In genomic region chr7:28179081-28180030, GRCh38 we compare ENCODE assay signal across 8 cellular contexts. TPM values are rescaled to one million over a fixed set of nuclear protein-coding genes. Genes with fewer than 3 reads are reported as not detected.
A peak's percentile ranks its signal among the peaks of the same experiment; 100 is the strongest.
DNase-seq lines count a peak whose midpoint lies in the region; ATAC-seq and TF ChIP-seq lines count a peak whose summit lies in the region.

No MANE protein-coding gene starts in this region.

- H3K27me3 ChIP-seq in fibroblast of lung (ENCODE audit: control insufficient read depth, insufficient read depth, low read length) = no peaks in the 10 kb centered on the region

- H3K27ac Mint-ChIP-seq in activated T-cell treated with anti-CD3 and anti-CD28 coated beads, Interleukin-2, amount 50 U/mL, for 72 hours = no peak overlapping the region
- peak overlapping the region; percentile 85 to 98 for H3K27ac Mint-ChIP-seq in natural killer cell

- peak overlapping the region; percentile 78 for H3K4me3 ChIP-seq in AG10803 (ENCODE audit: low read length)
- peak overlapping the region; percentile 61 to 72 (median 70) for H3K4me3 ChIP-seq in fibroblast of lung (replicated peaks in 1 of 4; ENCODE audit: control extremely low read depth in 1 of 4, insufficient read depth in 1 of 4, low read depth in 3 of 4, low read length in 4 of 4)

- peak overlapping the region; percentile 19 for H3K27ac ChIP-seq in fibroblast of lung (ENCODE audit: insufficient read depth, low read length)

- H3K27me3 Mint-ChIP-seq in activated T-cell treated with anti-CD3 and anti-CD28 coated beads, Interleukin-2, amount 50 U/mL, for 72 hours (ENCODE audit: low read depth) = peaks cover 12% of the 10 kb centered on the region
- H3K27me3 Mint-ChIP-seq in natural killer cell (ENCODE audit: low read depth in 2 of 2) = no peaks in the 10 kb centered on the region

- ATAC-seq in GM19025 (IDR thresholded peaks at IDR 0.05; ENCODE audit: low read depth, unreplicated experiment) (peak; percentile 74), HG03280 (IDR thresholded peaks at IDR 0.05; ENCODE audit: unreplicated experiment) (peak; percentile 70), natural killer cell (peak; percentile 55 to 83 (median 71))
- peak; percentile 76 to 83 for ATAC-seq in activated T-cell treated with anti-CD3 and anti-CD28 coated beads, Interleukin-2, amount 50 U/mL, for 72 hours (replicated peaks in 1 of 2)
- peak; percentile 62 for ATAC-seq in stimulated activated naive CD8-positive, alpha-beta T cell treated with anti-CD3 and anti-CD28 coated beads, Interleukin-15, Interleukin-2, amounts not matched to agents 100 U/mL and 50 U/mL, for 24 hours

- peak overlapping the region; percentile 52 to 90 for H3K4me3 Mint-ChIP-seq in activated T-cell treated with anti-CD3 and anti-CD28 coated beads, Interleukin-2, amount 50 U/mL, for 72 hours
- peak overlapping the region; percentile 86 for H3K4me3 Mint-ChIP-seq in natural killer cell

- intact Hi-C loops in natural killer cell (cut with micrococcal nuclease) = loop anchor here (1.0 to 2.0 kb wide), 3 partner anchors 21 to 93 kb away; no protein-coding TSS in a partner anchor

- peak overlapping the region; percentile 94 for H3K4me2 ChIP-seq in fibroblast of lung (ENCODE audit: extremely low read depth, insufficient read depth, low read length)

- DNase-seq in AG10803 (ENCODE audit: low read depth) = peak; percentile 58
- peak; percentile 38 for DNase-seq in OCI-M1 (lab: John Stamatoyannopoulos, UW)
- DNase-seq in activated T-cell treated with anti-CD3 and anti-CD28 coated beads, Interleukin-2, amount 50 U/mL, for 72 hours = peak; percentile 71 to 72
- peak; percentile 42 to 58 for DNase-seq in fibroblast of lung (ENCODE audit: low read depth in 2 of 2)
- DNase-seq in natural killer cell = peak; percentile 75
- peak; percentile 75 for DNase-seq in stimulated activated naive CD8-positive, alpha-beta T cell treated with anti-CD3 and anti-CD28 coated beads, Interleukin-15, Interleukin-2, amounts not matched to agents 100 U/mL and 50 U/mL, for 24 hours

- H3K36me3 ChIP-seq in fibroblast of lung (ENCODE audit: control insufficient read depth, insufficient read depth, low read length) = no peaks in the 10 kb centered on the region

- H2AFZ ChIP-seq in fibroblast of lung (ENCODE audit: low read length) = peak overlapping the region; percentile 19

- no peaks in the 10 kb centered on the region for H3K9me3 ChIP-seq in fibroblast of lung (ENCODE audit: control insufficient read depth, insufficient read depth, low read depth, low read length)

- no peaks in the 10 kb centered on the region for H4K20me1 ChIP-seq in fibroblast of lung (ENCODE audit: control insufficient read depth, extremely low read depth, insufficient read depth, low read length)

- no peaks in the 10 kb centered on the region for H3K9me3 Mint-ChIP-seq in activated T-cell treated with anti-CD3 and anti-CD28 coated beads, Interleukin-2, amount 50 U/mL, for 72 hours
- no peaks in the 10 kb centered on the region for H3K9me3 Mint-ChIP-seq in natural killer cell

- H3K9ac ChIP-seq in fibroblast of lung (ENCODE audit: insufficient read depth, low read length) = peak overlapping the region; percentile 64

- peaks cover 24% of the 10 kb centered on the region for H3K4me1 Mint-ChIP-seq in activated T-cell treated with anti-CD3 and anti-CD28 coated beads, Interleukin-2, amount 50 U/mL, for 72 hours (ENCODE audit: low read depth)
- peaks cover 61 to 68% of the 10 kb centered on the region in 2 donors for H3K4me1 Mint-ChIP-seq in natural killer cell

- peaks cover 18% of the 10 kb centered on the region for H3K79me2 ChIP-seq in fibroblast of lung (ENCODE audit: control insufficient read depth, insufficient read depth, low read length)

- TF ChIP-seq CTCF in AG10803 (conservative IDR thresholded peaks at IDR 0.05; ENCODE audit: low read length) = no peak
- TF ChIP-seq CTCF in fibroblast of lung (conservative IDR thresholded peaks at IDR 0.05 in 1 of 2, IDR thresholded peaks at IDR 0.05 in 1 of 2; ENCODE audit: low read depth in 1 of 2, low read length in 2 of 2) = no peak
- no peak for TF ChIP-seq CTCF in natural killer cell (IDR thresholded peaks at IDR 0.05)

- H3K36me3 Mint-ChIP-seq in activated T-cell treated with anti-CD3 and anti-CD28 coated beads, Interleukin-2, amount 50 U/mL, for 72 hours (ENCODE audit: insufficient read depth in 2 of 2) = peaks cover 0 to 3% of the 10 kb centered on the region in 2 donors
- no peaks in the 10 kb centered on the region for H3K36me3 Mint-ChIP-seq in natural killer cell

- peaks cover 7% of the 10 kb centered on the region for H3K4me1 ChIP-seq in fibroblast of lung (ENCODE audit: control insufficient read depth, extremely low read depth, insufficient read depth, low read length)

RNA-seq across cellular contexts. Expression of gene JAZF1, which starts 1.2 kb away (rescaled TPM):
- total RNA-seq in activated T-cell treated with anti-CD3 and anti-CD28 coated beads, Interleukin-2, amount 50 U/mL, for 72 hours = 1 to 10 TPM; 4.3 to 7.9 TPM
- total RNA-seq in fibroblast of lung (4.6 and 9.1 TPM in 2 replicates), natural killer cell (10 to 100 TPM; 82.5 to 89.7 (median 87.6) TPM)
- polyA plus RNA-seq in fibroblast of lung = 6.0 and 9.3 TPM in 2 replicates
- polyA plus RNA-seq in fibroblast of lung (2012) = 13.6 and 25.3 TPM in 2 replicates
- polyA minus RNA-seq in fibroblast of lung (ENCODE audit: low replicate concordance) = 21.6 and 22.8 TPM in 2 replicates

Comparison
In these comparisons a context has a peak if more than half of its experiments do, and no peak if none do; other contexts are left out.
1. Peak in every context shown above with its lines: DNase-seq, ATAC-seq, H3K4me3 ChIP-seq and H3K27ac ChIP-seq.